6 cellular contexts compared by ENCODE assay signal in genomic region chr13:100594255-100594654, GRCh38.
"Had no signal": no experiment of that assay in that cellular context is flagged by ENCODE, and none has a peak within 500 bp of the region (broad histone marks: within the 10 kb centered on the region; RNA-seq: fewer than 3 reads in every experiment).

No MANE protein-coding gene starts in this region.

- DNase-seq: GM23248, GOT3, KG1 had no signal

- H3K4me1 ChIP-seq: HAP-1 had no signal

- H3K9me3 Mint-ChIP-seq: IgD-negative memory B cell had no signal

- H3K9me3 ChIP-seq: HAP-1 had no signal

- H3K4me3 Mint-ChIP-seq: IgD-negative memory B cell had no signal

- H3K27ac Mint-ChIP-seq: IgD-negative memory B cell had no signal

- H3K36me3 Mint-ChIP-seq: IgD-negative memory B cell had no signal

- H3K27ac ChIP-seq: GM23248, HL-60 had no signal

- H3K9ac ChIP-seq: GM23248 had no signal

- H3K36me3 ChIP-seq: HAP-1 had no signal

- H3K4me3 ChIP-seq: GM23248, HAP-1 had no signal
